In genomic region chr7:134458341-134458805, GRCh38 we compare ENCODE assay signal across 8 cellular contexts. TPM values are rescaled to one million over a fixed set of nuclear protein-coding genes. Genes with fewer than 3 reads are reported as not detected.
DNase-seq lines count a peak whose midpoint lies in the region; ATAC-seq and TF ChIP-seq lines count a peak whose summit lies in the region.

No MANE protein-coding gene starts in this region.

- peak overlapping the region; percentile 86 to 96 (median 92) for H3K4me2 ChIP-seq in BLaER1 treated with 17β-estradiol and CSF1 and Interleukin-3, amounts not matched to agents 10 nM and 100 nM

- peak; percentile 62 to 77 (median 66) for DNase-seq in Peyer's patch
- DNase-seq in activated gamma-delta T cell (lab: John Stamatoyannopoulos, UW) = peak; percentile 46
- DNase-seq in omental fat pad (ENCODE audit: low spot score) = no peak

- TF ChIP-seq CTCF in Peyer's patch (IDR thresholded peaks at IDR 0.05) = peak in 3 of 6 experiments; percentile 12 to 22 (median 17)
- peak in 2 of 4 experiments; percentile 21 to 28 for TF ChIP-seq CTCF in gastroesophageal sphincter (IDR thresholded peaks at IDR 0.05)
- no peak for TF ChIP-seq CTCF in omental fat pad (IDR thresholded peaks at IDR 0.05)

- ATAC-seq in GM19035 (IDR thresholded peaks at IDR 0.05; ENCODE audit: unreplicated experiment) (peak; percentile 57), HG03280 (IDR thresholded peaks at IDR 0.05; ENCODE audit: unreplicated experiment) (peak; percentile 39), gastroesophageal sphincter (peak; percentile 57), omental fat pad (ENCODE audit: low FRiP score) (peak; percentile 57)

- H3K36me3 ChIP-seq in BLaER1 treated with 17β-estradiol and CSF1 and Interleukin-3, amounts not matched to agents 10 nM and 100 nM = peaks cover 10 to 26% (median 19%) of the 10 kb centered on the region in 11 experiments; a peak in 16 of 22 replicates
- H3K36me3 ChIP-seq in Peyer's patch = no peaks in the 10 kb centered on the region
- peaks cover 0 to 7% of the 10 kb centered on the region in 2 donors for H3K36me3 ChIP-seq in gastroesophageal sphincter
- no peaks in the 10 kb centered on the region for H3K36me3 ChIP-seq in thymus (ENCODE audit: control insufficient read depth, insufficient read depth)

- WGBS in gastroesophageal sphincter (ENCODE audit: low coverage in 1 of 2), 2 donors = 7% methylated on average over 6 of the region's 37 CpGs; no CpG with 5 or more reads in 1 of the 2 donors
- 1% methylated on average over 37 of the region's 37 CpGs for WGBS in thymus

- H3K4me3 ChIP-seq in BLaER1 treated with 17β-estradiol and CSF1 and Interleukin-3, amounts not matched to agents 10 nM and 100 nM = peak overlapping the region; percentile 74 to 99 (median 94)
- H3K4me3 ChIP-seq in Peyer's patch = peak overlapping the region; percentile 81 to 93 (median 86)
- peak overlapping the region; percentile 90 to 96 for H3K4me3 ChIP-seq in gastroesophageal sphincter
- H3K4me3 ChIP-seq in thymus (ENCODE audit: low read length) = peak overlapping the region; percentile 71

- peaks cover 57 to 63% (median 61%) of the 10 kb centered on the region in 10 experiments for H3K4me1 ChIP-seq in BLaER1 treated with 17β-estradiol and CSF1 and Interleukin-3, amounts not matched to agents 10 nM and 100 nM
- H3K4me1 ChIP-seq in Peyer's patch (peaks cover 0 to 23% (median 11%) of the 10 kb centered on the region in 4 donors), gastroesophageal sphincter (peaks cover 0 to 45% (median 7%) of the 10 kb centered on the region in 3 donors), thymus (ENCODE audit: control insufficient read depth, insufficient read depth, low read length) (peaks cover 9% of the 10 kb centered on the region)

- no peak for TF ChIP-seq EP300 in gastroesophageal sphincter (IDR thresholded peaks at IDR 0.05)

- H3K9ac ChIP-seq in BLaER1 treated with 17β-estradiol and CSF1 and Interleukin-3, amounts not matched to agents 10 nM and 100 nM = peak overlapping the region; percentile 83 to 96 (median 90)

- H3K27me3 ChIP-seq in BLaER1 treated with 17β-estradiol and CSF1 and Interleukin-3, amounts not matched to agents 10 nM and 100 nM = no peaks in the 10 kb centered on the region
- H3K27me3 ChIP-seq in Peyer's patch = no peaks in the 10 kb centered on the region
- no peaks in the 10 kb centered on the region for H3K27me3 ChIP-seq in gastroesophageal sphincter
- no peaks in the 10 kb centered on the region for H3K27me3 ChIP-seq in thymus (ENCODE audit: control insufficient read depth, insufficient read depth)

- TF ChIP-seq POLR2A in Peyer's patch (IDR thresholded peaks at IDR 0.05) (no peak), gastroesophageal sphincter (IDR thresholded peaks at IDR 0.05) (no peak)

- H3K9me3 ChIP-seq in BLaER1 treated with 17β-estradiol and CSF1 and Interleukin-3, amounts not matched to agents 10 nM and 100 nM (replicated peaks in 1 of 11) = peaks cover 10 to 19% (median 16%) of the 10 kb centered on the region in 11 experiments
- no peaks in the 10 kb centered on the region for H3K9me3 ChIP-seq in Peyer's patch
- no peaks in the 10 kb centered on the region for H3K9me3 ChIP-seq in gastroesophageal sphincter
- H3K9me3 ChIP-seq in thymus (ENCODE audit: control insufficient read depth) = no peaks in the 10 kb centered on the region

- H4K20me1 ChIP-seq in BLaER1 treated with 17β-estradiol and CSF1 and Interleukin-3, amounts not matched to agents 10 nM and 100 nM = peaks cover 0 to 42% (median 16%) of the 10 kb centered on the region in 11 experiments; a peak in 11 of 22 replicates

- peak overlapping the region; percentile 58 to 95 (median 90) for H3K27ac ChIP-seq in BLaER1 treated with 17β-estradiol and CSF1 and Interleukin-3, amounts not matched to agents 10 nM and 100 nM
- H3K27ac ChIP-seq in Peyer's patch (peak overlapping the region; percentile 87 to 96 (median 90)), gastroesophageal sphincter (peak overlapping the region; percentile 88 to 93 (median 91)), thymus (ENCODE audit: low read depth) (no peak overlapping the region)

RNA-seq across cellular contexts. Expression of gene AKR1B1, which starts 0.5 kb away (rescaled TPM):
- 10 to 100 TPM in 3 of 4 donors, 1 to 10 TPM in 1; 3.9 to 59.4 (median 22.9) TPM for total RNA-seq in Peyer's patch
- total RNA-seq in gastroesophageal sphincter = 10 to 100 TPM; 34.1 to 55.2 (median 41.1) TPM
- 100 to 1,000 TPM in 3 of 4 donors, 10 to 100 TPM in 1; 66.0 to 110 (median 104) TPM for total RNA-seq in omental fat pad
- 53.5 TPM for polyA plus RNA-seq in thymus
